In genomic region chr1:84700065-84700464, GRCh38 we compare ENCODE assay signal across 11 cellular contexts. TPM values are rescaled to one million over a fixed set of nuclear protein-coding genes. Genes with fewer than 3 reads are reported as not detected.
DNase-seq lines count a peak whose midpoint lies in the region; ATAC-seq and TF ChIP-seq lines count a peak whose summit lies in the region.
"Had no signal": no experiment of that assay in that cellular context is flagged by ENCODE, and none has a peak within 500 bp of the region (broad histone marks: within the 10 kb centered on the region; RNA-seq: fewer than 3 reads in every experiment).

No MANE protein-coding gene starts in this region.

- H3K27me3 ChIP-seq in SK-N-SH (ENCODE audit: insufficient read depth) (no peaks in the 10 kb centered on the region), upper lobe of right lung (peaks cover 4% of the 10 kb centered on the region)

- H3K27ac ChIP-seq in SK-N-SH (ENCODE audit: low read depth in 2 of 2, low read length in 1 of 2) (no peak overlapping the region), upper lobe of right lung (no peak overlapping the region)
- H3K27ac ChIP-seq: HL-60, VCaP had no signal

- H3K36me3 Mint-ChIP-seq in type B pancreatic cell (no peaks in the 10 kb centered on the region), MCF 10A (ENCODE audit: insufficient read depth, unreplicated experiment) (peaks cover 5% of the 10 kb centered on the region)

- no peak for TF ChIP-seq RAD21 in SK-N-SH (IDR thresholded peaks at IDR 0.05; ENCODE audit: low read length)

- H3K9me3 ChIP-seq in SK-N-SH (no peaks in the 10 kb centered on the region), upper lobe of right lung (no peaks in the 10 kb centered on the region)

- intact Hi-C loops in upper lobe of right lung (cut with DNase I), result no loop called here
- intact Hi-C loops in MCF 10A (cut with micrococcal nuclease), result no loop called here

- H3K4me2 ChIP-seq in SK-N-SH, result no peak overlapping the region

- peaks cover 17% of the 10 kb centered on the region for H3F3A ChIP-seq in SK-N-SH (replicated peaks; ENCODE audit: insufficient read depth)

- 89% methylated on average over 1 of the region's 1 CpG for WGBS in SK-N-SH (ENCODE audit: low lambda C conversion rate)

- H3K9me2 ChIP-seq in SK-N-SH, result no peaks in the 10 kb centered on the region

- H3K4me1 Mint-ChIP-seq in type B pancreatic cell (ENCODE audit: unreplicated experiment), result peaks cover 3% of the 10 kb centered on the region
- H3K4me1 Mint-ChIP-seq in MCF 10A (ENCODE audit: insufficient read depth, unreplicated experiment), result peaks cover 29% of the 10 kb centered on the region

- BruUV-seq in MCF 10A (replicated peaks; lab: Mats Ljungman, UMichigan), result no TSS peak

- POLR2A ChIA-PET in SK-N-SH (lab: Yijun Ruan, JAX) (no interaction called here), MCF 10A (lab: Yijun Ruan, JAX) (interaction anchor here (0.6 to 3.2 kb wide), 4 partner anchors 9 to 196 kb away, joined by 3 to 17 read pairs (median 4); partner anchors contain the start of gene SSX2IP)

- TF ChIP-seq CTCF in SK-N-SH (IDR thresholded peaks at IDR 0.05) (no peak), upper lobe of right lung (IDR thresholded peaks at IDR 0.05) (no peak), type B pancreatic cell (conservative IDR thresholded peaks at IDR 0.05) (no peak), MCF 10A (IDR thresholded peaks at IDR 0.05; ENCODE audit: unreplicated experiment) (no peak)

- H3K9ac ChIP-seq in SK-N-SH, result no peak overlapping the region

- peak overlapping the region; percentile 48; the same call in 1 of the 2 replicates for H2AFZ ChIP-seq in SK-N-SH (ENCODE audit: low read depth)

- H3K4me3 Mint-ChIP-seq in type B pancreatic cell, result no peak overlapping the region
- no peak overlapping the region for H3K4me3 Mint-ChIP-seq in MCF 10A (ENCODE audit: unreplicated experiment)
- H3K4me3 Mint-ChIP-seq: stimulated activated naive CD8-positive, alpha-beta T cell treated with anti-CD3 and anti-CD28 coated beads, Interleukin-15, amount 100 ng/mL, for 72 hours had no signal

- DNase-seq in SK-N-SH (no peak), SIG-M5 treated with dmso at 0.1 percent for 504 hours (lab: John Stamatoyannopoulos, UW; ENCODE audit: unreplicated experiment) (peak; percentile 73), upper lobe of right lung (no peak), type B pancreatic cell (ENCODE audit: extremely low spot score, unreplicated experiment) (no peak), MCF 10A (ENCODE audit: unreplicated experiment) (no peak), NCI-H1105 (lab: John Stamatoyannopoulos, UW) (no peak)
- DNase-seq: stimulated activated naive CD8-positive, alpha-beta T cell treated with anti-CD3 and anti-CD28 coated beads, Interleukin-15, amount 100 ng/mL, for 72 hours had no signal

- H3K9me3 Mint-ChIP-seq in type B pancreatic cell, result no peaks in the 10 kb centered on the region
- H3K9me3 Mint-ChIP-seq in MCF 10A (ENCODE audit: unreplicated experiment), result no peaks in the 10 kb centered on the region
- H3K9me3 Mint-ChIP-seq: stimulated activated naive CD8-positive, alpha-beta T cell treated with anti-CD3 and anti-CD28 coated beads, Interleukin-15, amount 100 ng/mL, for 72 hours had no signal

- no peak for TF ChIP-seq EP300 in SK-N-SH (IDR thresholded peaks at IDR 0.05; ENCODE audit: borderline replicate concordance in 1 of 2, low read depth in 1 of 2, low read length in 1 of 2)

- no peaks in the 10 kb centered on the region for H4K20me1 ChIP-seq in SK-N-SH (ENCODE audit: insufficient read depth)

- CTCF ChIA-PET in SK-N-SH (lab: Yijun Ruan, JAX), result no interaction called here
- CTCF ChIA-PET in MCF 10A (lab: Yijun Ruan, JAX), result interaction anchor here (1.0 kb wide), 1 partner anchor 11 kb away, joined by 3 read pairs; no protein-coding TSS in a partner anchor

- H3K27ac Mint-ChIP-seq in type B pancreatic cell (no peak overlapping the region), MCF 10A (ENCODE audit: low read depth, unreplicated experiment) (no peak overlapping the region)
- H3K27ac Mint-ChIP-seq: stimulated activated naive CD8-positive, alpha-beta T cell treated with anti-CD3 and anti-CD28 coated beads, Interleukin-15, amount 100 ng/mL, for 72 hours had no signal

- ATAC-seq in SK-N-SH treated with all-trans-retinoic acid at 6 μM for 48 hours (no peak), HG03139 (IDR thresholded peaks at IDR 0.05; ENCODE audit: unreplicated experiment) (peak; percentile 75), upper lobe of right lung (peak; percentile 80)
- ATAC-seq: stimulated activated naive CD8-positive, alpha-beta T cell treated with anti-CD3 and anti-CD28 coated beads, Interleukin-15, amount 100 ng/mL, for 72 hours had no signal

- H3K4me1 ChIP-seq in SK-N-SH (ENCODE audit: control insufficient read depth in 1 of 2, insufficient read depth in 2 of 2, low read depth in 1 of 2, low read length in 1 of 2), result peaks cover 5 to 31% of the 10 kb centered on the region in 2 experiments
- peaks cover 7% of the 10 kb centered on the region for H3K4me1 ChIP-seq in upper lobe of right lung

- H3K36me3 ChIP-seq in SK-N-SH (replicated peaks in 1 of 2; ENCODE audit: control insufficient read depth in 1 of 2, insufficient read depth in 2 of 2, low read length in 1 of 2), result no peaks in the 10 kb centered on the region
- H3K36me3 ChIP-seq in upper lobe of right lung, result no peaks in the 10 kb centered on the region

- no peaks in the 10 kb centered on the region for H3K79me2 ChIP-seq in SK-N-SH (ENCODE audit: insufficient read depth)

- H3K27me3 Mint-ChIP-seq in type B pancreatic cell, result no peaks in the 10 kb centered on the region
- H3K27me3 Mint-ChIP-seq in MCF 10A (ENCODE audit: insufficient read depth, unreplicated experiment), result no peaks in the 10 kb centered on the region

- H3K4me3 ChIP-seq in SK-N-SH (ENCODE audit: low read depth in 2 of 2, low read length in 1 of 2) (no peak overlapping the region), upper lobe of right lung (no peak overlapping the region)

TF ChIP-seq in SK-N-SH, 30 proteins besides CTCF, POLR2A, EP300 and RAD21 (continues in another document):
- TF ChIP-seq USF2 (IDR thresholded peaks at IDR 0.05; ENCODE audit: borderline replicate concordance, low read depth, low read length) (no peak), YY1 (IDR thresholded peaks at IDR 0.05; ENCODE audit: low read depth) (no peak), FOXJ3 (CRISPR knock-in tag; IDR thresholded peaks at IDR 0.05) (no peak), FOSL2 (IDR thresholded peaks at IDR 0.05; ENCODE audit: borderline replicate concordance, low read depth) (no peak), RXRA (IDR thresholded peaks at IDR 0.05; ENCODE audit: borderline replicate concordance, low read depth) (no peak), TEAD4 (IDR thresholded peaks at IDR 0.05; ENCODE audit: borderline replicate concordance, insufficient read depth) (no peak), IRF3 (IDR thresholded peaks at IDR 0.05; ENCODE audit: low read depth, low read length) (no peak)

TF ChIP-seq in SK-N-SH treated with all-trans-retinoic acid at 6 μM for 48 hours, 23 proteins besides CTCF, POLR2A, EP300 and RAD21:
- TF ChIP-seq PPARA (CRISPR knock-in tag; IDR thresholded peaks at IDR 0.05; ENCODE audit: borderline replicate concordance), result no peak
- no peak for TF ChIP-seq TCF4 (CRISPR knock-in tag; IDR thresholded peaks at IDR 0.05; ENCODE audit: borderline replicate concordance)
- no peak for TF ChIP-seq OSR1 (CRISPR knock-in tag; IDR thresholded peaks at IDR 0.05)

RNA-seq across cellular contexts. Expression of gene SSX2IP, which starts 9.8 kb away (rescaled TPM):
- 7.7 and 10.9 TPM in 2 replicates for polyA plus RNA-seq in SK-N-SH (2012; rRNA removed)
- 13.0 and 16.6 TPM in 2 replicates for polyA plus RNA-seq in SK-N-SH (2012; cell fraction: cytosol; rRNA removed)
- 5.7 and 13.3 TPM in 2 replicates for polyA plus RNA-seq in SK-N-SH (2012; cell fraction: nucleus; rRNA removed)
- 8.5 TPM for total RNA-seq in upper lobe of right lung
- 22.2 and 34.0 TPM in 2 replicates for total RNA-seq in type B pancreatic cell (ENCODE audit: low replicate concordance)
- 19.4 and 20.5 TPM in 2 replicates for total RNA-seq in MCF 10A (2022)
